In the genomic region with DNA sequence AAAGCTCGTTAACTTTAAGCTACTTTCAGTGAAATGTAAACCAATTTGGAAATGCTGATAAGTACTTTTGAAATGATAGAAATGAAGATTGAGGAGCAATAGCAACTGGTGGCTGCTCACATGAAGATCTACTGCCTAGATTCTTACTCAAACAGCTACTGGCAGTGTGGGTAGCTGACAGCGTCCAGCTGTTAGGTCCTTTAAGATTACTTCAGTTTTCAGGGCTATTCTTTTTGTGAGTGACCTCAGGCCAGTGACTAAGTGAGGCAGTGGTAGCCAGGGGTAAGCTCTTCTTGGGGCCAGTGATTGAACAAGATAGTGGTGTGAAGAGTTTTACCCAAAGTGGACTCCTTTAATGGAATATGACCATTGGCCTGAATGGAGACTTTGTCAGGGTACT, we compare ENCODE assay signal across 20 cellular contexts.
"Had no signal": no experiment of that assay in that cellular context is flagged by ENCODE, and none has a peak within 500 bp of the region (broad histone marks: within the 10 kb centered on the region; RNA-seq: fewer than 3 reads in every experiment).

No MANE protein-coding gene starts in this region.

- H3K27ac ChIP-seq: coronary artery, esophagus squamous epithelium, left lung, right atrium auricular region, skin epidermis, transverse colon had no signal

- H3K4me1 Mint-ChIP-seq: activated naive CD8-positive, alpha-beta T cell treated with anti-CD3 and anti-CD28 coated beads, Interleukin-2, amount 50 U/mL, for 24 hours; activated T-helper 17 cell treated with anti-CD3 and anti-CD28 coated beads, Interleukin-2, amount 50 U/mL, for 72 hours had no signal

- H3K9me3 ChIP-seq: esophagus squamous epithelium, left lung, right atrium auricular region, transverse colon had no signal

- H3K9me3 Mint-ChIP-seq: activated naive CD4-positive, alpha-beta T cell treated with anti-CD3 and anti-CD28 coated beads for 36 hours; activated naive CD8-positive, alpha-beta T cell treated with anti-CD3 and anti-CD28 coated beads, Interleukin-2, amount 50 U/mL, for 24 hours; activated T-helper 17 cell treated with anti-CD3 and anti-CD28 coated beads, Interleukin-2, amount 50 U/mL, for 72 hours; natural killer cell treated with Interleukin-12 subunit alpha and Interleukin-12 subunit beta and Interleukin-15 and Interleukin-18, amount 100 ng/mL, for 72 hours had no signal

- H3K27me3 Mint-ChIP-seq: activated naive CD8-positive, alpha-beta T cell treated with anti-CD3 and anti-CD28 coated beads, Interleukin-2, amount 50 U/mL, for 24 hours; activated T-helper 17 cell treated with anti-CD3 and anti-CD28 coated beads, Interleukin-2, amount 50 U/mL, for 72 hours had no signal

- H3K4me3 ChIP-seq: coronary artery, esophagus squamous epithelium, left lung, right atrium auricular region, skin epidermis, transverse colon had no signal

- H3K4me3 Mint-ChIP-seq: activated naive CD4-positive, alpha-beta T cell treated with anti-CD3 and anti-CD28 coated beads for 36 hours; activated naive CD8-positive, alpha-beta T cell treated with anti-CD3 and anti-CD28 coated beads, Interleukin-2, amount 50 U/mL, for 24 hours; activated T-helper 17 cell treated with anti-CD3 and anti-CD28 coated beads, Interleukin-2, amount 50 U/mL, for 72 hours; natural killer cell treated with Interleukin-12 subunit alpha and Interleukin-12 subunit beta and Interleukin-15 and Interleukin-18, amount 100 ng/mL, for 72 hours had no signal

- H3K27me3 ChIP-seq: esophagus squamous epithelium, left lung, right atrium auricular region, transverse colon had no signal

- H3K36me3 Mint-ChIP-seq: natural killer cell treated with Interleukin-12 subunit alpha and Interleukin-12 subunit beta and Interleukin-15 and Interleukin-18, amount 100 ng/mL, for 72 hours had no signal

- ATAC-seq: activated naive CD8-positive, alpha-beta T cell treated with anti-CD3 and anti-CD28 coated beads, Interleukin-2, amount 50 U/mL, for 24 hours; activated T-helper 17 cell treated with anti-CD3 and anti-CD28 coated beads, Interleukin-2, amount 50 U/mL, for 72 hours; left lung; natural killer cell treated with Interleukin-12 subunit alpha and Interleukin-12 subunit beta and Interleukin-15 and Interleukin-18, amount 100 ng/mL, for 72 hours had no signal

- FAIRE-seq: endothelial cell of umbilical vein had no signal

- DNase-seq: activated CD4-positive, CD25-positive, alpha-beta regulatory T cell treated with anti-CD3 and anti-CD28 coated beads, Interleukin-2, amount 50 U/mL, for 72 hours; activated naive CD4-positive, alpha-beta T cell treated with anti-CD3 and anti-CD28 coated beads for 36 hours; activated naive CD8-positive, alpha-beta T cell treated with anti-CD3 and anti-CD28 coated beads, Interleukin-2, amount 50 U/mL, for 24 hours; central memory CD4-positive, alpha-beta T cell; esophagus squamous epithelium; kidney; left lung; mammary epithelial cell; occipital lobe; stimulated activated CD4-positive, alpha-beta T cell treated with anti-CD3 and anti-CD28 coated beads, Interleukin-4, amount 100 ng/mL, for 24 hours; stimulated activated CD8-positive, alpha-beta memory T cell treated with anti-CD3 and anti-CD28 coated beads, Interleukin-4, amount 100 ng/mL, for 48 hours; stimulated activated naive CD4-positive, alpha-beta T cell treated with Interleukin-2 at 50 U/mL for 16 hours; T-helper 9 cell; transverse colon had no signal

- H3K36me3 ChIP-seq: esophagus squamous epithelium, left lung, right atrium auricular region, transverse colon had no signal

- H3K27ac Mint-ChIP-seq: activated naive CD4-positive, alpha-beta T cell treated with anti-CD3 and anti-CD28 coated beads for 36 hours; activated naive CD8-positive, alpha-beta T cell treated with anti-CD3 and anti-CD28 coated beads, Interleukin-2, amount 50 U/mL, for 24 hours; activated T-helper 17 cell treated with anti-CD3 and anti-CD28 coated beads, Interleukin-2, amount 50 U/mL, for 72 hours; natural killer cell treated with Interleukin-12 subunit alpha and Interleukin-12 subunit beta and Interleukin-15 and Interleukin-18, amount 100 ng/mL, for 72 hours had no signal

- H3K4me1 ChIP-seq: esophagus squamous epithelium, left lung, right atrium auricular region had no signal
